30 cellular contexts compared by ENCODE assay signal in the genomic region with DNA sequence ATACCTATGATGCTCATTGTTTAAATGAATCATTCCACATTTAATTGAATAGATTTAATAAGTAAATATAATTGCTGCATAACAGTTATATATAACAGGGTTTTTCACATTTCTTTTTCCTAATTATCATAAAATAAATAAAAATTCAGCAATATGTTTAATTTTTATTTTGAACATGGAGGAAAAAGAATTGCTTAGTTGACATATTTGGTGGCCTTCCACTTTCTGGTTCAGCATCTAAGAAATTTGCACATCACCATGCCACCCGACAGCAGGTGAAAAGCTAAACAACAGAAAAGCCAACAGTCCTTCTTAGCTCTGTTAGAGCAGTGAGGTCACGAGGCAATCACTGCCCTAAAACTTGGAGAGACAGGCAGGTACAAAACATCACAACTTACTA.
"Had no signal": no experiment of that assay in that cellular context is flagged by ENCODE, and none has a peak within 500 bp of the region (broad histone marks: within the 10 kb centered on the region; RNA-seq: fewer than 3 reads in every experiment).

No MANE protein-coding gene starts in this region.

- H2AFZ ChIP-seq: neural progenitor cell had no signal

- H3K27ac Mint-ChIP-seq: immature natural killer cell; natural killer cell; nephron progenitor cell; neural progenitor cell; stimulated activated memory B cell treated with anti-CD40 and anti-IgM and Interleukin-4, amounts not matched to agents 10 μg/mL and 1 μg/mL and 100 μg/mL, for 72 hours; stimulated activated naive CD8-positive, alpha-beta T cell treated with anti-CD3 and anti-CD28 coated beads, Interleukin-15, amount 100 ng/mL, for 72 hours; type B pancreatic cell had no signal

- ATAC-seq: left colon; left lung; lower lobe of right lung; natural killer cell; right cardiac atrium; stimulated activated memory B cell treated with anti-CD40 and anti-IgM and Interleukin-4, amounts not matched to agents 10 μg/mL and 1 μg/mL and 100 μg/mL, for 72 hours; stimulated activated naive CD8-positive, alpha-beta T cell treated with anti-CD3 and anti-CD28 coated beads, Interleukin-15, amount 100 ng/mL, for 72 hours had no signal

- H3K4me3 ChIP-seq: left lung, lower lobe of right lung, neural progenitor cell, ovary, prostate gland, sigmoid colon, smooth muscle cell, tibial nerve, uterus had no signal

- FAIRE-seq: islet of Langerhans, kidney had no signal

- H3K4me2 ChIP-seq: neural progenitor cell, smooth muscle cell had no signal

- H3K9me3 Mint-ChIP-seq: neural progenitor cell; stimulated activated naive CD8-positive, alpha-beta T cell treated with anti-CD3 and anti-CD28 coated beads, Interleukin-15, amount 100 ng/mL, for 72 hours had no signal

- H3K27ac ChIP-seq: left lung, lower lobe of right lung, neural progenitor cell, ovary, prostate gland, sigmoid colon, tibial nerve, uterus had no signal

- H3K9me3 ChIP-seq: left lung, lower lobe of right lung, ovary, prostate gland, sigmoid colon, uterus had no signal

- H3K4me1 ChIP-seq: left lung, lower lobe of right lung, neural progenitor cell, prostate gland, uterus had no signal

- H3K9ac ChIP-seq: neural progenitor cell had no signal

- H3K27me3 Mint-ChIP-seq: naive B cell; stimulated activated memory B cell treated with anti-CD40 and anti-IgM and Interleukin-4, amounts not matched to agents 10 μg/mL and 1 μg/mL and 100 μg/mL, for 72 hours; stimulated activated naive CD8-positive, alpha-beta T cell treated with anti-CD3 and anti-CD28 coated beads, Interleukin-15, amount 100 ng/mL, for 72 hours; type B pancreatic cell had no signal

- H3K27me3 ChIP-seq: left lung, neural progenitor cell, ovary, sigmoid colon, tibial nerve, uterus had no signal

- H3K4me3 Mint-ChIP-seq: immature natural killer cell; naive B cell; natural killer cell; nephron progenitor cell; neural progenitor cell; stimulated activated memory B cell treated with anti-CD40 and anti-IgM and Interleukin-4, amounts not matched to agents 10 μg/mL and 1 μg/mL and 100 μg/mL, for 72 hours; stimulated activated naive CD8-positive, alpha-beta T cell treated with anti-CD3 and anti-CD28 coated beads, Interleukin-15, amount 100 ng/mL, for 72 hours; type B pancreatic cell had no signal

- DNase-seq: hypothalamus; immature natural killer cell; kidney; left colon; left lung; lower lobe of right lung; mammary epithelial cell; mesenchymal stem cell; naive B cell; natural killer cell; nephron progenitor cell; ovary; retina; right cardiac atrium; sigmoid colon; stimulated activated CD4-positive, alpha-beta T cell treated with anti-CD3 and anti-CD28 coated beads, Interleukin-1b, Interleukin-23, amount 100 ng/mL, for 48 hours; stimulated activated CD4-positive, alpha-beta T cell treated with anti-CD3 and anti-CD28 coated beads, Interleukin-2, amount 100 ng/mL, for 48 hours; stimulated activated CD4-positive, alpha-beta T cell treated with anti-CD3 and anti-CD28 coated beads, Interleukin-4, amount 100 ng/mL, for 4 hours; stimulated activated CD8-positive, alpha-beta memory T cell treated with anti-CD3 and anti-CD28 coated beads, Interleukin-4, amount 100 ng/mL, for 48 hours; stimulated activated naive CD4-positive, alpha-beta T cell treated with Interleukin-2 at 50 U/mL for 16 hours; stimulated activated naive CD8-positive, alpha-beta T cell treated with anti-CD3 and anti-CD28 coated beads, Interleukin-15, amount 100 ng/mL, for 72 hours; substantia nigra; uterus had no signal

- H3K36me3 Mint-ChIP-seq: immature natural killer cell; naive B cell; natural killer cell; neural progenitor cell; stimulated activated memory B cell treated with anti-CD40 and anti-IgM and Interleukin-4, amounts not matched to agents 10 μg/mL and 1 μg/mL and 100 μg/mL, for 72 hours; type B pancreatic cell had no signal

- H3K4me1 Mint-ChIP-seq: immature natural killer cell; naive B cell; natural killer cell; nephron progenitor cell; neural progenitor cell; stimulated activated memory B cell treated with anti-CD40 and anti-IgM and Interleukin-4, amounts not matched to agents 10 μg/mL and 1 μg/mL and 100 μg/mL, for 72 hours; stimulated activated naive CD8-positive, alpha-beta T cell treated with anti-CD3 and anti-CD28 coated beads, Interleukin-15, amount 100 ng/mL, for 72 hours had no signal

- H3K36me3 ChIP-seq: left lung, lower lobe of right lung, neural progenitor cell, ovary, prostate gland, sigmoid colon, tibial nerve, uterus had no signal
